In the genomic region with DNA sequence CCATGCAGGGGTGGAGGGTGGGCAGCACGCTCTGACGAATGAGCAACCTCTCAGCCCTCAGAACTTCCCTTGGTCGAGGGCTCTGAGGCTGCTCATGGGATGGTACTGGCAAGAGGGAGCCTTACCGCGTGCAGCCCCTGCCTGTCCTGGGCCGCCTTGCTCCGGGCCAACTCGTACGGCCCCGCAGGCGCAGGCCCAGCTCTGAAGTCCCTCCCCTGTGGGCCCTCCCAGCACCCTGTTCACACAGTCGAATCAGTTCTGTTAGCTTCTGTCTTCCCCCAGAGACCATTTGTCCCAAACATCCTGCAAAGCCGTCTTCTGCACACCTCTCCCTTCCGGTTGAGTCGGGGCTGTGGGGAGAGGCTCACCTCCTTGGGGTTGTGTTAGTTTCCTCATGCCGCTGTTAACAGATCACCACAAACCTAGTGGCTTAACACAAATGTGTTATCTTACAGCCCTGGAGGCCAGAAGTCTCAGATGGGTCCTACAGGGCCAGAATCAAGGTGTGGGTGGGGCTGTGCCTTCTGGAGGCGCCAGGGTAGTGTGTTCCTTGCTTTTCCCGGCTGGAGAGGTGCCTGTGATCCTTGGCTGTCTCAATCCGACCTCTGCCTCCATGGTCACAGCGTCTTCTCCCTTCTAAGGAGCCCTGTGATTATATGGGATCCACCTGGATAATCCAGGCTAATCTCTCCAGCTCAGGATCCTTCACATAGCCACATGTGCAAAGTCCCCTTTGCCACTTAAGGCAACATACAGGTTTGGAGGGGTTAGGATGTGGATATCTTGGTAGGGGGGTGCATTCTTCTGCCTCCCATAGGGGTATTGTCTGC, we compare ENCODE assay signal across 1 cellular context.
TF ChIP-seq lines count a peak whose summit lies in the region.

No MANE protein-coding gene starts in this region.

TF ChIP-seq in WTC11, 78 proteins besides CTCF, POLR2A, EP300 and RAD21 (continued from another document):
- TF ChIP-seq, protein P1, sequence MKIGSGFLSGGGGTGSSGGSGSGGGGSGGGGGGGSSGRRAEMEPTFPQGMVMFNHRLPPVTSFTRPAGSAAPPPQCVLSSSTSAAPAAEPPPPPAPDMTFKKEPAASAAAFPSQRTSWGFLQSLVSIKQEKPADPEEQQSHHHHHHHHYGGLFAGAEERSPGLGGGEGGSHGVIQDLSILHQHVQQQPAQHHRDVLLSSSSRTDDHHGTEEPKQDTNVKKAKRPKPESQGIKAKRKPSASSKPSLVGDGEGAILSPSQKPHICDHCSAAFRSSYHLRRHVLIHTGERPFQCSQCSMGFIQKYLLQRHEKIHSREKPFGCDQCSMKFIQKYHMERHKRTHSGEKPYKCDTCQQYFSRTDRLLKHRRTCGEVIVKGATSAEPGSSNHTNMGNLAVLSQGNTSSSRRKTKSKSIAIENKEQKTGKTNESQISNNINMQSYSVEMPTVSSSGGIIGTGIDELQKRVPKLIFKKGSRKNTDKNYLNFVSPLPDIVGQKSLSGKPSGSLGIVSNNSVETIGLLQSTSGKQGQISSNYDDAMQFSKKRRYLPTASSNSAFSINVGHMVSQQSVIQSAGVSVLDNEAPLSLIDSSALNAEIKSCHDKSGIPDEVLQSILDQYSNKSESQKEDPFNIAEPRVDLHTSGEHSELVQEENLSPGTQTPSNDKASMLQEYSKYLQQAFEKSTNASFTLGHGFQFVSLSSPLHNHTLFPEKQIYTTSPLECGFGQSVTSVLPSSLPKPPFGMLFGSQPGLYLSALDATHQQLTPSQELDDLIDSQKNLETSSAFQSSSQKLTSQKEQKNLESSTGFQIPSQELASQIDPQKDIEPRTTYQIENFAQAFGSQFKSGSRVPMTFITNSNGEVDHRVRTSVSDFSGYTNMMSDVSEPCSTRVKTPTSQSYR (CRISPR knock-in tag; IDR thresholded peaks at IDR 0.05) = no peak
- TF ChIP-seq, protein P2, sequence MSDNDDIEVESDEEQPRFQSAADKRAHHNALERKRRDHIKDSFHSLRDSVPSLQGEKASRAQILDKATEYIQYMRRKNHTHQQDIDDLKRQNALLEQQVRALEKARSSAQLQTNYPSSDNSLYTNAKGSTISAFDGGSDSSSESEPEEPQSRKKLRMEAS (CRISPR knock-in tag; IDR thresholded peaks at IDR 0.05) = peak; percentile 91
- peak; percentile 54 for TF ChIP-seq ETV6 (CRISPR knock-in tag; IDR thresholded peaks at IDR 0.05)
- no peak for TF ChIP-seq ZNF671 (CRISPR knock-in tag; IDR thresholded peaks at IDR 0.05)
- no peak for TF ChIP-seq ZNF317 (CRISPR knock-in tag; IDR thresholded peaks at IDR 0.05; ENCODE audit: borderline replicate concordance, low read depth)
- TF ChIP-seq, protein P3, sequence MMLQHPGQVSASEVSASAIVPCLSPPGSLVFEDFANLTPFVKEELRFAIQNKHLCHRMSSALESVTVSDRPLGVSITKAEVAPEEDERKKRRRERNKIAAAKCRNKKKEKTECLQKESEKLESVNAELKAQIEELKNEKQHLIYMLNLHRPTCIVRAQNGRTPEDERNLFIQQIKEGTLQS (CRISPR knock-in tag; conservative IDR thresholded peaks at IDR 0.05) = no peak
- TF ChIP-seq GABPB1 (CRISPR knock-in tag; IDR thresholded peaks at IDR 0.05) = no peak
TF ChIP-seq in WTC11: peak in this region for 6.
